1 cellular context compared by ENCODE assay signal in the genomic region with DNA sequence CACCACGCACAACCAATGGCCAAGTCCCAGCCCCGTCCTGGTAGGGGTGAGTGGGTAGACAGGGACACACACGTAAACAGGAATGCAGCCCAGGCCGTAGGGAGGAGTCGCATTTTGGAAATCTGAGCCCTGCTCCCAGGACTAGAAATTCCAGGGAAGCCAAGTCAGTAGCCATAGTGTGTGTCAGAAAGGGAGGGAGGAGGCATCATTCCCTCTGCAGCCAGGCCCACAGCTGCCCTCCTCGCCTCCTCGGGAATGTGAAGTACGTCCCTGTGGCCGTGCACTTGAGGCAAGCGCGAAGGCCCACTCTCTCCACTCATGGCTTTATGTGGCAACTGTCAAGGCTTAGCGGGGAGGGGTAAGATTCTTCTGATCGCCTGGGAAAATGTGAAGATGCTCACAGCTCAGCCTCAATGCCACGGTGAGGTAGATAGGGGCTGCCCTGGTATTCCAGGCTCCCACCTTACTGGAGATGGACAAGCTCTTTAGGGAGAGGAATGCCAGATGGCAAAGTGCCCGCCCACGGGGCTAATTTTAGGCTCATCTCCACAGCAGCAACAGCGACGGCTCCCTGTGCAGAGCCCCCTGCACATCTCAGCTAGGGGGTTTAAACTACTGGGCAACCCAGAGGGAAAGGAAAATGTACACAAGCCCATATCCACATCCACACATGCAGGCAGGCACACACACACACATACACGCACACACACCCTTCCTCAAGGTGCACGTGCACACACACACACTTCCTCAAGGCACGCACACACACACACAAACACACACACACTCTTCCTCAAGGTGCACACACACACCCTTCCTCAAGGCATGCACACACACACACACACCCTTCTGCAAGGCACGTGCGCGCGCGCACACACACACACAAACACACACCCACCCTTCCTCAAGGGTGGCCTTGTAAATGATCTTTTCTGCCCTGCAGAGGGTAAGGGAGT.
TF ChIP-seq lines count a peak whose summit lies in the region.

No MANE protein-coding gene starts in this region.

TF ChIP-seq in WTC11, 78 proteins besides CTCF, POLR2A, EP300 and RAD21 (continued from another document):
- TF ChIP-seq, protein P1, sequence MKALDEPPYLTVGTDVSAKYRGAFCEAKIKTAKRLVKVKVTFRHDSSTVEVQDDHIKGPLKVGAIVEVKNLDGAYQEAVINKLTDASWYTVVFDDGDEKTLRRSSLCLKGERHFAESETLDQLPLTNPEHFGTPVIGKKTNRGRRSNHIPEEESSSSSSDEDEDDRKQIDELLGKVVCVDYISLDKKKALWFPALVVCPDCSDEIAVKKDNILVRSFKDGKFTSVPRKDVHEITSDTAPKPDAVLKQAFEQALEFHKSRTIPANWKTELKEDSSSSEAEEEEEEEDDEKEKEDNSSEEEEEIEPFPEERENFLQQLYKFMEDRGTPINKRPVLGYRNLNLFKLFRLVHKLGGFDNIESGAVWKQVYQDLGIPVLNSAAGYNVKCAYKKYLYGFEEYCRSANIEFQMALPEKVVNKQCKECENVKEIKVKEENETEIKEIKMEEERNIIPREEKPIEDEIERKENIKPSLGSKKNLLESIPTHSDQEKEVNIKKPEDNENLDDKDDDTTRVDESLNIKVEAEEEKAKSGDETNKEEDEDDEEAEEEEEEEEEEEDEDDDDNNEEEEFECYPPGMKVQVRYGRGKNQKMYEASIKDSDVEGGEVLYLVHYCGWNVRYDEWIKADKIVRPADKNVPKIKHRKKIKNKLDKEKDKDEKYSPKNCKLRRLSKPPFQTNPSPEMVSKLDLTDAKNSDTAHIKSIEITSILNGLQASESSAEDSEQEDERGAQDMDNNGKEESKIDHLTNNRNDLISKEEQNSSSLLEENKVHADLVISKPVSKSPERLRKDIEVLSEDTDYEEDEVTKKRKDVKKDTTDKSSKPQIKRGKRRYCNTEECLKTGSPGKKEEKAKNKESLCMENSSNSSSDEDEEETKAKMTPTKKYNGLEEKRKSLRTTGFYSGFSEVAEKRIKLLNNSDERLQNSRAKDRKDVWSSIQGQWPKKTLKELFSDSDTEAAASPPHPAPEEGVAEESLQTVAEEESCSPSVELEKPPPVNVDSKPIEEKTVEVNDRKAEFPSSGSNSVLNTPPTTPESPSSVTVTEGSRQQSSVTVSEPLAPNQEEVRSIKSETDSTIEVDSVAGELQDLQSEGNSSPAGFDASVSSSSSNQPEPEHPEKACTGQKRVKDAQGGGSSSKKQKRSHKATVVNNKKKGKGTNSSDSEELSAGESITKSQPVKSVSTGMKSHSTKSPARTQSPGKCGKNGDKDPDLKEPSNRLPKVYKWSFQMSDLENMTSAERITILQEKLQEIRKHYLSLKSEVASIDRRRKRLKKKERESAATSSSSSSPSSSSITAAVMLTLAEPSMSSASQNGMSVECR (CRISPR knock-in tag; IDR thresholded peaks at IDR 0.05; ENCODE audit: borderline replicate concordance): no peak
- no peak for TF ChIP-seq NR3C1 (CRISPR knock-in tag; conservative IDR thresholded peaks at IDR 0.05; ENCODE audit: low read depth)
- TF ChIP-seq NFATC4 (CRISPR knock-in tag; IDR thresholded peaks at IDR 0.05): no peak
- no peak for TF ChIP-seq CBFB (CRISPR knock-in tag; IDR thresholded peaks at IDR 0.05; ENCODE audit: low read depth)
- TF ChIP-seq RORB (CRISPR knock-in tag; IDR thresholded peaks at IDR 0.05): no peak
- TF ChIP-seq SP1 (CRISPR knock-in tag; conservative IDR thresholded peaks at IDR 0.05): no peak
- TF ChIP-seq SMAD3 (CRISPR knock-in tag; IDR thresholded peaks at IDR 0.05; ENCODE audit: borderline replicate concordance): no peak
- no peak for TF ChIP-seq SOX15 (CRISPR knock-in tag; IDR thresholded peaks at IDR 0.05)
- no peak for TF ChIP-seq NR2C2 (CRISPR knock-in tag; IDR thresholded peaks at IDR 0.05)
- TF ChIP-seq ZNF423 (CRISPR knock-in tag; IDR thresholded peaks at IDR 0.05): no peak
- TF ChIP-seq ELF4 (CRISPR knock-in tag; IDR thresholded peaks at IDR 0.05; ENCODE audit: low read depth): no peak
- TF ChIP-seq, protein P2, sequence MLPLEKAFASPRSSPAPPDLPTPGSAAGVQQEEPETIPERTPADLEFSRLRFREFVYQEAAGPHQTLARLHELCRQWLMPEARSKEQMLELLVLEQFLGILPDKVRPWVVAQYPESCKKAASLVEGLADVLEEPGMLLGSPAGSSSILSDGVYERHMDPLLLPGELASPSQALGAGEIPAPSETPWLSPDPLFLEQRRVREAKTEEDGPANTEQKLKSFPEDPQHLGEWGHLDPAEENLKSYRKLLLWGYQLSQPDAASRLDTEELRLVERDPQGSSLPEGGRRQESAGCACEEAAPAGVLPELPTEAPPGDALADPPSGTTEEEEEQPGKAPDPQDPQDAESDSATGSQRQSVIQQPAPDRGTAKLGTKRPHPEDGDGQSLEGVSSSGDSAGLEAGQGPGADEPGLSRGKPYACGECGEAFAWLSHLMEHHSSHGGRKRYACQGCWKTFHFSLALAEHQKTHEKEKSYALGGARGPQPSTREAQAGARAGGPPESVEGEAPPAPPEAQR (CRISPR knock-in tag; IDR thresholded peaks at IDR 0.05): no peak
